Comparison of ENCODE assay signal across 2 cellular contexts in the genomic region with DNA sequence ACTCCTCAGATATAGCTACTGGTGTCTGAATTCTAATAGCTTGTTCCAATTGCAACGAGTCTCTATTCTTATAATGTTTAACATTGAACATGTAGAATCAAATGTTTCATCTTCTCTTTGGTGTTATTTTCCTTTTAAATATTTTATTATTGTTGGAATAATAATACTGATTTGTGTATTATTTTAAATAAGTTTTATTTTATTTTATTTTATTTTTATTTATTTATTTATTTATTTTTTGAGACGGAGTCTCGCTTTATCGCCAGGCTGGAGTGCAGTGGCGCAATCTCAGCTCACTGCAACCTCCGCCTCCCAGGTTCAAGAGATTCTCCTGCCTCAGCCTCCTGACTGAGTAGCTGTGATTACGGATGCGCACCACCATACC. TPM values are rescaled to one million over a fixed set of nuclear protein-coding genes. Genes with fewer than 3 reads are reported as not detected.
"Had no signal": no experiment of that assay in that cellular context is flagged by ENCODE, and none has a peak within 500 bp of the region (broad histone marks: within the 10 kb centered on the region; RNA-seq: fewer than 3 reads in every experiment).

No MANE protein-coding gene starts in this region.

RNA-seq across cellular contexts. Expression of a gene that starts 10.0 kb away (rescaled TPM):
- total RNA-seq: ascending aorta, body of pancreas had no signal
